Comparison of ENCODE assay signal across 31 cellular contexts in genomic region chr15:68018797-68019196, GRCh38.
"Had no signal": no experiment of that assay in that cellular context is flagged by ENCODE, and none has a peak within 500 bp of the region (broad histone marks: within the 10 kb centered on the region; RNA-seq: fewer than 3 reads in every experiment).

No MANE protein-coding gene starts in this region.

- FAIRE-seq: endometrium, endothelial cell of umbilical vein had no signal

- H3K9me3 Mint-ChIP-seq: activated CD4-positive, alpha-beta memory T cell treated with anti-CD3 and anti-CD28 coated beads for 36 hours; activated CD4-positive, alpha-beta T cell treated with anti-CD3 and anti-CD28 coated beads, Interleukin-2, amount 10 ng/mL, durations not matched to agents 24 days and 14 days; activated naive CD4-positive, alpha-beta T cell treated with anti-CD3 and anti-CD28 coated beads for 36 hours; activated naive CD4-positive, alpha-beta T cell treated with anti-CD3 and anti-CD28 coated beads, Interleukin-2, amount 50 U/mL, for 24 hours; activated naive CD8-positive, alpha-beta T cell treated with anti-CD3 and anti-CD28 coated beads for 36 hours; activated T-helper 1 cell treated with anti-CD3 and anti-CD28 coated beads, Interleukin-12 subunit alpha, Interleukin-12 subunit beta, Interleukin-2, Interleukin-4 antibody, amounts not matched to agents 30 ng/mL and 10 ng/mL and 1 ng/mL, durations not matched to agents 14 hours and 24 hours and 36 hours; activated T-helper 2 cell treated with anti-CD3 and anti-CD28 coated beads, Interferon-gamma antibody, Interleukin-2, Interleukin-4, amounts not matched to agents 10 μg/mL and 5 μg/mL and 100 μg/mL, durations not matched to agents 14 hours and 24 hours and 36 hours; T-helper 1 cell treated with Interleukin-12 subunit alpha and Interleukin-12 subunit beta and Interleukin-4 antibody, amounts not matched to agents 30 μg/mL and 1 μg/mL, for 36 hours; T-helper 2 cell treated with Interferon-gamma antibody and Interleukin-4, amounts not matched to agents 5 μg/mL and 100 μg/mL, for 36 hours had no signal

- H3K36me3 Mint-ChIP-seq: activated CD4-positive, alpha-beta memory T cell treated with anti-CD3 and anti-CD28 coated beads for 36 hours; activated CD8-positive, alpha-beta memory T cell treated with anti-CD3 and anti-CD28 coated beads, Interleukin-2, amount 10 ng/mL, durations not matched to agents 7 days and 5 days; activated naive CD4-positive, alpha-beta T cell treated with anti-CD3 and anti-CD28 coated beads, Interleukin-2, amount 50 U/mL, for 24 hours; activated naive CD8-positive, alpha-beta T cell treated with anti-CD3 and anti-CD28 coated beads for 36 hours; brain had no signal

- ATAC-seq: activated CD4-positive, alpha-beta T cell treated with anti-CD3 and anti-CD28 coated beads for 36 hours; activated CD8-positive, alpha-beta memory T cell treated with anti-CD3 and anti-CD28 coated beads, Interleukin-2, amount 10 ng/mL, durations not matched to agents 7 days and 5 days; activated CD8-positive, alpha-beta T cell treated with anti-CD3 and anti-CD28 coated beads, Interleukin-2, amount 10 ng/mL, durations not matched to agents 7 days and 5 days; gastroesophageal sphincter; heart right ventricle had no signal

- H3K27ac Mint-ChIP-seq: activated CD4-positive, alpha-beta memory T cell treated with anti-CD3 and anti-CD28 coated beads for 36 hours; activated CD4-positive, alpha-beta T cell treated with anti-CD3 and anti-CD28 coated beads for 36 hours; activated CD4-positive, alpha-beta T cell treated with anti-CD3 and anti-CD28 coated beads, Interleukin-2, amount 10 ng/mL, durations not matched to agents 24 days and 14 days; activated CD8-positive, alpha-beta memory T cell treated with anti-CD3 and anti-CD28 coated beads, Interleukin-2, amount 10 ng/mL, durations not matched to agents 7 days and 5 days; activated CD8-positive, alpha-beta T cell treated with anti-CD3 and anti-CD28 coated beads, Interleukin-2, amount 10 ng/mL, durations not matched to agents 7 days and 5 days; activated naive CD4-positive, alpha-beta T cell treated with anti-CD3 and anti-CD28 coated beads for 36 hours; activated naive CD4-positive, alpha-beta T cell treated with anti-CD3 and anti-CD28 coated beads, Interleukin-2, amount 50 U/mL, for 24 hours; activated T-helper 1 cell treated with anti-CD3 and anti-CD28 coated beads, Interleukin-12 subunit alpha, Interleukin-12 subunit beta, Interleukin-2, Interleukin-4 antibody, amounts not matched to agents 30 ng/mL and 10 ng/mL and 1 ng/mL, durations not matched to agents 14 hours and 24 hours and 36 hours; activated T-helper 2 cell treated with anti-CD3 and anti-CD28 coated beads, Interferon-gamma antibody, Interleukin-2, Interleukin-4, amounts not matched to agents 10 μg/mL and 5 μg/mL and 100 μg/mL, durations not matched to agents 14 hours and 24 hours and 36 hours; brain; T-helper 1 cell treated with Interleukin-12 subunit alpha and Interleukin-12 subunit beta and Interleukin-4 antibody, amounts not matched to agents 30 μg/mL and 1 μg/mL, for 36 hours; T-helper 2 cell treated with Interferon-gamma antibody and Interleukin-4, amounts not matched to agents 5 μg/mL and 100 μg/mL, for 36 hours had no signal

- H3K4me3 Mint-ChIP-seq: activated CD4-positive, alpha-beta memory T cell treated with anti-CD3 and anti-CD28 coated beads for 36 hours; activated CD4-positive, alpha-beta T cell treated with anti-CD3 and anti-CD28 coated beads for 36 hours; activated CD4-positive, alpha-beta T cell treated with anti-CD3 and anti-CD28 coated beads, Interleukin-2, amount 10 ng/mL, durations not matched to agents 24 days and 14 days; activated CD8-positive, alpha-beta memory T cell treated with anti-CD3 and anti-CD28 coated beads, Interleukin-2, amount 10 ng/mL, durations not matched to agents 7 days and 5 days; activated CD8-positive, alpha-beta T cell treated with anti-CD3 and anti-CD28 coated beads, Interleukin-2, amount 10 ng/mL, durations not matched to agents 7 days and 5 days; activated naive CD4-positive, alpha-beta T cell treated with anti-CD3 and anti-CD28 coated beads for 36 hours; activated naive CD4-positive, alpha-beta T cell treated with anti-CD3 and anti-CD28 coated beads, Interleukin-2, amount 50 U/mL, for 24 hours; activated naive CD8-positive, alpha-beta T cell treated with anti-CD3 and anti-CD28 coated beads for 36 hours; activated T-helper 1 cell treated with anti-CD3 and anti-CD28 coated beads, Interleukin-12 subunit alpha, Interleukin-12 subunit beta, Interleukin-2, Interleukin-4 antibody, amounts not matched to agents 30 ng/mL and 10 ng/mL and 1 ng/mL, durations not matched to agents 14 hours and 24 hours and 36 hours; brain; T-helper 1 cell treated with Interleukin-12 subunit alpha and Interleukin-12 subunit beta and Interleukin-4 antibody, amounts not matched to agents 30 μg/mL and 1 μg/mL, for 36 hours; T-helper 2 cell treated with Interferon-gamma antibody and Interleukin-4, amounts not matched to agents 5 μg/mL and 100 μg/mL, for 36 hours had no signal

- H3K27me3 Mint-ChIP-seq: activated CD4-positive, alpha-beta T cell treated with anti-CD3 and anti-CD28 coated beads for 36 hours; activated CD4-positive, alpha-beta T cell treated with anti-CD3 and anti-CD28 coated beads, Interleukin-2, amount 10 ng/mL, durations not matched to agents 24 days and 14 days; activated naive CD8-positive, alpha-beta T cell treated with anti-CD3 and anti-CD28 coated beads for 36 hours had no signal

- DNase-seq: activated CD4-positive, alpha-beta memory T cell treated with anti-CD3 and anti-CD28 coated beads for 36 hours; activated CD4-positive, alpha-beta T cell treated with anti-CD3 and anti-CD28 coated beads for 36 hours; activated CD4-positive, alpha-beta T cell treated with anti-CD3 and anti-CD28 coated beads, Interleukin-2, amount 10 ng/mL, durations not matched to agents 24 days and 14 days; activated CD4-positive, CD25-positive, alpha-beta regulatory T cell; activated CD4-positive, CD25-positive, alpha-beta regulatory T cell treated with anti-CD3 and anti-CD28 coated beads, Interleukin-2, amount 50 U/mL, for 72 hours; activated CD8-positive, alpha-beta memory T cell treated with anti-CD3 and anti-CD28 coated beads, Interleukin-2, amount 10 ng/mL, durations not matched to agents 7 days and 5 days; activated CD8-positive, alpha-beta memory T cell treated with anti-CD3 and anti-CD28 coated beads, Interleukin-2, amount 50 U/mL, for 4 hours; activated CD8-positive, alpha-beta T cell treated with anti-CD3 and anti-CD28 coated beads, Interleukin-2, amount 10 ng/mL, durations not matched to agents 7 days and 5 days; activated effector memory CD4-positive, alpha-beta T cell treated with anti-CD3 and anti-CD28 coated beads, Interleukin-2, amount 50 U/mL, for 16 hours; activated naive CD4-positive, alpha-beta T cell treated with anti-CD3 and anti-CD28 coated beads for 36 hours; activated naive CD8-positive, alpha-beta T cell treated with anti-CD3 and anti-CD28 coated beads for 36 hours; activated T-cell treated with anti-CD3 and anti-CD28 coated beads, Interleukin-2, amount 50 U/mL, for 1 hour; activated T-cell treated with anti-CD3 and anti-CD28 coated beads, Interleukin-2, amount 50 U/mL, for 48 hours; central memory CD4-positive, alpha-beta T cell; cerebellar nuclear complex; colonic mucosa; effector CD8-positive, alpha-beta T cell; esophagus squamous epithelium; foreskin melanocyte; heart right ventricle; T1000; WERI-Rb-1 had no signal

- H3K4me1 Mint-ChIP-seq: activated CD4-positive, alpha-beta T cell treated with anti-CD3 and anti-CD28 coated beads for 36 hours; activated CD8-positive, alpha-beta memory T cell treated with anti-CD3 and anti-CD28 coated beads, Interleukin-2, amount 10 ng/mL, durations not matched to agents 7 days and 5 days; activated naive CD4-positive, alpha-beta T cell treated with anti-CD3 and anti-CD28 coated beads, Interleukin-2, amount 50 U/mL, for 24 hours; brain had no signal
